Comparison of ENCODE assay signal across 9 cellular contexts in the genomic region with DNA sequence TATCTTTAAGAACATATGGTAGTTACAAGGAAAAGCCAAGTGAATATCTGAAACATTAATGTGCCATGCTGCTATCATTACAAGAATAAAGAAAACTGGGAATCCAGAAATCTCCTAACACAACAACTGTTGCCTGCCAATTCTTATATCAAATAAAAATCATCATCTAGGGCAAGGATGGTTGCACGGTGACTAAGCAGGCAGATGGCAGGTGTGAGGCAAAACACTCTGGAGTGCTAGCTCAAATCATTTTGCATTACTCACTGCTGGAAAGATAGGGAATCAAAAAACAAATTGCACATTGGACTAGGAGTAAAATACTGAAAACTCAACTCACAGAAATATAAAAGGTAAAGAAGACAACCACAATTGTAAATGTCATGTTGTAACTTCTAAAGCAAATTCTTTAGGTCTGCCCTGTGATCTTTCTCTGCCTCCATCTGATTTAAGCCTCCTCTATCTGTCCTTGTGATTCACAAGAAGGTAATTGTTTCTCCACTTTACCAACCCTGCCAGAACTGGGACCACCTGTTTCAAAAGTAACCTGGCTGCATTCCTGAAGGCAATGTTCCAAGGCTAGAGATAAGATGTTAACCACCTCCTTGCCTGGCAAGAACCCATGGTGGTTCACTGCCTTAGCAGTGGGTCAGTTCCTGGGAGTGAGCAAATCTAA. TPM values are rescaled to one million over a fixed set of nuclear protein-coding genes. Genes with fewer than 3 reads are reported as not detected.
DNase-seq lines count a peak whose midpoint lies in the region; ATAC-seq lines count a peak whose summit lies in the region.
"Had no signal": no experiment of that assay in that cellular context is flagged by ENCODE, and none has a peak within 500 bp of the region (broad histone marks: within the 10 kb centered on the region; RNA-seq: fewer than 3 reads in every experiment).

No MANE protein-coding gene starts in this region.

- H3K9ac ChIP-seq in skeletal muscle tissue (ENCODE audit: low read depth in 1 of 3, low read length in 3 of 3), result peak overlapping the region in 2 of 3 donors; percentile 27 to 40

- intact Hi-C loops in right cardiac atrium (cut with DNase I), result loop anchor here (5.0 to 10.0 kb wide), 3 partner anchors 142 to 242 kb away; no protein-coding TSS in a partner anchor

- H3K36me3 ChIP-seq in skeletal muscle tissue (ENCODE audit: control insufficient read depth in 3 of 3, insufficient read depth in 3 of 3, low read length in 3 of 3), result no peaks in the 10 kb centered on the region

- peak; percentile 25 for ATAC-seq in HG02588 (IDR thresholded peaks at IDR 0.05; ENCODE audit: unreplicated experiment)
- ATAC-seq in right cardiac atrium, result peak; percentile 36 to 41
- ATAC-seq: activated CD8-positive, alpha-beta T cell treated with anti-CD3 and anti-CD28 coated beads, Interleukin-2, amount 10 ng/mL, durations not matched to agents 7 days and 5 days had no signal

- H3K4me3 ChIP-seq in right cardiac atrium (ENCODE audit: low read length), result no peak overlapping the region
- no peak overlapping the region for H3K4me3 ChIP-seq in skeletal muscle tissue (ENCODE audit: low read length in 3 of 3)

- H3K27ac ChIP-seq in right cardiac atrium (ENCODE audit: low read length) (no peak overlapping the region), skeletal muscle tissue (ENCODE audit: low read depth, low read length) (no peak overlapping the region)

- WGBS in right cardiac atrium, result 46% methylated on average over 1 of the region's 1 CpG

- H3K9me3 ChIP-seq in right cardiac atrium (ENCODE audit: control insufficient read depth, low read length), result no peaks in the 10 kb centered on the region
- no peaks in the 10 kb centered on the region for H3K9me3 ChIP-seq in skeletal muscle tissue (ENCODE audit: control insufficient read depth in 3 of 3, low read length in 3 of 3)

- peak; percentile 75 for DNase-seq in NCI-H774 (lab: John Stamatoyannopoulos, UW)
- DNase-seq in right cardiac atrium, result no peak
- DNase-seq in activated CD4-positive, alpha-beta T cell treated with anti-CD3 and anti-CD28 coated beads, Interleukin-2, amount 50 U/mL, for 48 hours, result no peak
- DNase-seq in stimulated activated CD4-positive, alpha-beta T cell treated with anti-CD3 and anti-CD28 coated beads, Interleukin-4, amount 100 ng/mL, for 24 hours, result no peak
- no peak for DNase-seq in stimulated activated CD4-positive, alpha-beta T cell treated with anti-CD3 and anti-CD28 coated beads, Interleukin-1b, Interleukin-23, amount 100 ng/mL, for 48 hours
- DNase-seq in stimulated activated CD4-positive, alpha-beta T cell treated with anti-CD3 and anti-CD28 coated beads, Interleukin-2, amount 100 ng/mL, for 24 hours, result no peak
- DNase-seq: activated CD8-positive, alpha-beta T cell treated with anti-CD3 and anti-CD28 coated beads, Interleukin-2, amount 10 ng/mL, durations not matched to agents 7 days and 5 days had no signal

- H3K4me1 ChIP-seq in right cardiac atrium (ENCODE audit: control insufficient read depth, insufficient read depth, low read length) (peaks cover 4% of the 10 kb centered on the region), skeletal muscle tissue (ENCODE audit: control insufficient read depth in 3 of 3, insufficient read depth in 3 of 3, low read length in 3 of 3) (peaks cover 0 to 7% (median 7%) of the 10 kb centered on the region in 3 donors)

- H3K27me3 ChIP-seq in right cardiac atrium (ENCODE audit: control insufficient read depth, insufficient read depth) (no peaks in the 10 kb centered on the region), skeletal muscle tissue (ENCODE audit: control insufficient read depth in 3 of 3, insufficient read depth in 3 of 3, low read length in 3 of 3) (no peaks in the 10 kb centered on the region)

RNA-seq across cellular contexts. Expression of a gene that starts 33.0 kb away (rescaled TPM):
- total RNA-seq in right cardiac atrium, result 1 to 10 TPM; 2.8 to 4.1 (median 3.7) TPM
- polyA plus RNA-seq in right cardiac atrium, result 1.6 TPM
- 4.7 TPM for total RNA-seq in skeletal muscle tissue
- total RNA-seq: activated CD8-positive, alpha-beta T cell treated with anti-CD3 and anti-CD28 coated beads, Interleukin-2, amount 10 ng/mL, durations not matched to agents 7 days and 5 days had no signal
